9 cellular contexts compared by ENCODE assay signal in genomic region chr2:112181571-112182290, GRCh38. TPM values are rescaled to one million over a fixed set of nuclear protein-coding genes. Genes with fewer than 3 reads are reported as not detected.
DNase-seq lines count a peak whose midpoint lies in the region; ATAC-seq and TF ChIP-seq lines count a peak whose summit lies in the region.
"Had no signal": no experiment of that assay in that cellular context is flagged by ENCODE, and none has a peak within 500 bp of the region (broad histone marks: within the 10 kb centered on the region; RNA-seq: fewer than 3 reads in every experiment).

No MANE protein-coding gene starts in this region.

- H3K4me1 Mint-ChIP-seq in Caco-2 (ENCODE audit: low read depth, unreplicated experiment) (no peaks in the 10 kb centered on the region), neural progenitor cell (no peaks in the 10 kb centered on the region), CD14-positive monocyte (peaks cover 3% of the 10 kb centered on the region)
- H3K4me1 Mint-ChIP-seq in activated naive CD4-positive, alpha-beta T cell treated with anti-CD3 and anti-CD28 coated beads for 36 hours (ENCODE audit: low read depth) = peaks cover 70% of the 10 kb centered on the region

- H3K36me3 Mint-ChIP-seq in Caco-2 (ENCODE audit: insufficient read depth, unreplicated experiment) = no peaks in the 10 kb centered on the region
- peaks cover 19% of the 10 kb centered on the region for H3K36me3 Mint-ChIP-seq in activated naive CD4-positive, alpha-beta T cell treated with anti-CD3 and anti-CD28 coated beads for 36 hours (ENCODE audit: low read depth)
- H3K36me3 Mint-ChIP-seq in neural progenitor cell = peaks cover 34% of the 10 kb centered on the region
- no peaks in the 10 kb centered on the region for H3K36me3 Mint-ChIP-seq in CD14-positive monocyte

- H3K27me3 ChIP-seq in Caco-2 (replicated peaks; ENCODE audit: control insufficient read depth, insufficient read depth, low read length) (no peaks in the 10 kb centered on the region), neural progenitor cell (no peaks in the 10 kb centered on the region)

- POLR2A ChIA-PET in Caco-2 (lab: Charles Lee) = no interaction called here

- ATAC-seq in HG03460 (IDR thresholded peaks at IDR 0.05; ENCODE audit: unreplicated experiment) (no peak), GM21576 (IDR thresholded peaks at IDR 0.05; ENCODE audit: unreplicated experiment) (no peak)

- BruUV-seq in Caco-2 (replicated peaks; lab: Mats Ljungman, UMichigan) = no TSS peak

- TF ChIP-seq CTCF in Caco-2 (IDR thresholded peaks at IDR 0.05; ENCODE audit: insufficient read depth in 1 of 2, low read depth in 1 of 2, low read length in 1 of 2, severe bottlenecking in 1 of 2, unreplicated experiment in 1 of 2) (peak in 1 of 2 experiments; percentile 7), neural progenitor cell (IDR thresholded peaks at IDR 0.05) (no peak), CD14-positive monocyte (IDR thresholded peaks at IDR 0.05) (no peak)

- H3K9me3 Mint-ChIP-seq in Caco-2 (ENCODE audit: unreplicated experiment) (no peaks in the 10 kb centered on the region), neural progenitor cell (peaks cover 19% of the 10 kb centered on the region), CD14-positive monocyte (peaks cover 0 to 20% (median 11%) of the 10 kb centered on the region in 7 donors)
- H3K9me3 Mint-ChIP-seq in activated naive CD4-positive, alpha-beta T cell treated with anti-CD3 and anti-CD28 coated beads for 36 hours = no peaks in the 10 kb centered on the region

- H3K9me3 ChIP-seq in Caco-2 (no peaks in the 10 kb centered on the region), neural progenitor cell (ENCODE audit: low read depth) (no peaks in the 10 kb centered on the region)
- H3K9me3 ChIP-seq: SJSA1 had no signal

- H3K27me3 Mint-ChIP-seq in Caco-2 (ENCODE audit: insufficient read depth, unreplicated experiment) (peaks cover 6% of the 10 kb centered on the region), neural progenitor cell (ENCODE audit: insufficient read depth, low read depth) (no peaks in the 10 kb centered on the region), CD14-positive monocyte (ENCODE audit: low read depth in 3 of 3) (peaks cover 32 to 61% (median 45%) of the 10 kb centered on the region in 3 donors)
- H3K27me3 Mint-ChIP-seq in activated naive CD4-positive, alpha-beta T cell treated with anti-CD3 and anti-CD28 coated beads for 36 hours (ENCODE audit: low read depth) = no peaks in the 10 kb centered on the region

- no peaks in the 10 kb centered on the region for H3K4me1 ChIP-seq in Caco-2
- peaks cover 10% of the 10 kb centered on the region for H3K4me1 ChIP-seq in neural progenitor cell
- H3K4me1 ChIP-seq: SJSA1 had no signal

- H3K4me3 Mint-ChIP-seq in Caco-2 (ENCODE audit: unreplicated experiment) (peak overlapping the region; percentile 38), neural progenitor cell (no peak overlapping the region), CD14-positive monocyte (peak overlapping the region in 1 of 2 donors; percentile 72)
- H3K4me3 Mint-ChIP-seq in activated naive CD4-positive, alpha-beta T cell treated with anti-CD3 and anti-CD28 coated beads for 36 hours = peak overlapping the region; percentile 91

- H3K4me3 ChIP-seq in Caco-2 (ENCODE audit: low read depth, low read length) (peak overlapping the region; percentile 9), neural progenitor cell (no peak overlapping the region)
- H3K4me3 ChIP-seq: SJSA1 had no signal

- no peak overlapping the region for H3K4me2 ChIP-seq in neural progenitor cell

- H3K27ac ChIP-seq in neural progenitor cell = peak overlapping the region; percentile 54
- H3K27ac ChIP-seq: SJSA1 had no signal

- H3K36me3 ChIP-seq in Caco-2 (ENCODE audit: control insufficient read depth, insufficient read depth, low read length) (no peaks in the 10 kb centered on the region), neural progenitor cell (no peaks in the 10 kb centered on the region)
- H3K36me3 ChIP-seq: SJSA1 had no signal

- H3K79me2 ChIP-seq in neural progenitor cell (ENCODE audit: low read depth) = no peaks in the 10 kb centered on the region

- H2AFZ ChIP-seq in neural progenitor cell (replicated peaks) = no peak overlapping the region

- H3K27ac Mint-ChIP-seq in Caco-2 (ENCODE audit: unreplicated experiment) (no peak overlapping the region), neural progenitor cell (no peak overlapping the region), CD14-positive monocyte (no peak overlapping the region)
- peak overlapping the region; percentile 99 for H3K27ac Mint-ChIP-seq in activated naive CD4-positive, alpha-beta T cell treated with anti-CD3 and anti-CD28 coated beads for 36 hours

- no peaks in the 10 kb centered on the region for H4K20me1 ChIP-seq in neural progenitor cell (ENCODE audit: low read depth)

- intact Hi-C loops in Caco-2 (cut with micrococcal nuclease; ENCODE audit: unreplicated experiment) (no loop called here), CD14-positive monocyte (cut with micrococcal nuclease) (no loop called here)
- intact Hi-C loops in activated naive CD4-positive, alpha-beta T cell treated with anti-CD3 and anti-CD28 coated beads for 36 hours (cut with micrococcal nuclease) = loop anchor here (1.0 to 5.0 kb wide), 6 partner anchors 8 to 466 kb away; partner anchors contain the start of genes SLC20A1 and ZC3H8

- H3F3A ChIP-seq in neural progenitor cell (ENCODE audit: low read depth) = peaks cover 10% of the 10 kb centered on the region

- H3K9ac ChIP-seq in neural progenitor cell = no peak overlapping the region

- peak; percentile 51 to 70 for DNase-seq in Caco-2
- DNase-seq in SHP77 treated with DMSO at 0.1 percent for 48 hours (lab: John Stamatoyannopoulos, UW) = peak; percentile 40
- DNase-seq in activated naive CD4-positive, alpha-beta T cell treated with anti-CD3 and anti-CD28 coated beads for 36 hours = peak; percentile 73
- no peak for DNase-seq in neural progenitor cell (ENCODE audit: low spot score)
- no peak for DNase-seq in CD1c-positive myeloid dendritic cell (ENCODE audit: extremely low spot score)
- no peak for DNase-seq in CD14-positive monocyte (ENCODE audit: low spot score)

- CTCF ChIA-PET in Caco-2 (lab: Charles Lee) = interaction anchor here (0.5 kb wide), 2 partner anchors 135 to 252 kb away, joined by 4 to 6 read pairs; partner anchors contain the start of gene RGPD8
- CTCF ChIA-PET in activated naive CD4-positive, alpha-beta T cell treated with anti-CD3 and anti-CD28 coated beads for 36 hours (lab: Charles Lee) = interaction anchor here (0.5 to 2.0 kb wide), 6 partner anchors 12 to 106 kb away, joined by 3 to 10 read pairs (median 4); no protein-coding TSS in a partner anchor

RNA-seq across cellular contexts. Expression of gene FBLN7, which starts 43.5 kb away (rescaled TPM):
- total RNA-seq in Caco-2 (2022) (0.39 and 0.59 TPM in 2 replicates), neural progenitor cell (ENCODE audit: low replicate concordance) (7.8 and 18.4 TPM in 2 replicates)
- 10 to 100 TPM; 34.5 to 39.0 TPM for total RNA-seq in activated naive CD4-positive, alpha-beta T cell treated with anti-CD3 and anti-CD28 coated beads for 36 hours
- not detected for polyA plus RNA-seq in CD14-positive monocyte
- total RNA-seq: SJSA1 had no signal

Comparison
In these comparisons a context has a peak if more than half of its experiments do, and no peak if none do; other contexts are left out.
1. DNase-seq: peak in Caco-2 (2 of 2), SHP77 treated with DMSO at 0.1 percent for 48 hours (single experiment) and activated naive CD4-positive, alpha-beta T cell treated with anti-CD3 and anti-CD28 coated beads for 36 hours (single experiment); none in neural progenitor cell (single experiment), CD1c-positive myeloid dendritic cell (single experiment) and CD14-positive monocyte (single experiment).